Comparison of ENCODE assay signal across 10 cellular contexts in genomic region chr6:56850618-56851017, GRCh38.
DNase-seq lines count a peak whose midpoint lies in the region; ATAC-seq, FAIRE-seq and TF ChIP-seq lines count a peak whose summit lies in the region.
"Had no signal": no experiment of that assay in that cellular context is flagged by ENCODE, and none has a peak within 500 bp of the region (broad histone marks: within the 10 kb centered on the region; RNA-seq: fewer than 3 reads in every experiment).

No MANE protein-coding gene starts in this region.

- H3K27ac ChIP-seq in keratinocyte (ENCODE audit: control insufficient read depth, insufficient read depth, low read length) (no peak overlapping the region), spleen (peak overlapping the region in 6 of 8 donors; percentile 59 to 82 (median 72))
- H3K27ac ChIP-seq: WERI-Rb-1 had no signal

- TF ChIP-seq CTCF in MCF 10A (IDR thresholded peaks at IDR 0.05; ENCODE audit: unreplicated experiment) (no peak), keratinocyte (optimal IDR thresholded peaks at IDR 0.05 in 1 of 3, IDR thresholded peaks at IDR 0.05 in 1 of 3, conservative IDR thresholded peaks at IDR 0.05 in 1 of 3; ENCODE audit: extremely low read depth in 1 of 3, insufficient read depth in 2 of 3, low read length in 3 of 3) (no peak), spleen (IDR thresholded peaks at IDR 0.05 in 8 of 11, conservative IDR thresholded peaks at IDR 0.05 in 3 of 11) (no peak)

- no peak overlapping the region for H2AFZ ChIP-seq in keratinocyte (ENCODE audit: control insufficient read depth, low read length)

- 50 to 74% (median 56%) methylated on average over 4 of the region's 4 CpGs for WGBS in spleen, 5 donors

- no peaks in the 10 kb centered on the region for H3K36me3 ChIP-seq in H7 (replicated peaks; ENCODE audit: control insufficient read depth, insufficient read depth, low read length)
- no peaks in the 10 kb centered on the region for H3K36me3 ChIP-seq in keratinocyte (ENCODE audit: control insufficient read depth in 2 of 2, extremely low read depth in 1 of 2, insufficient read depth in 2 of 2, low read length in 2 of 2)
- H3K36me3 ChIP-seq in spleen, result no peaks in the 10 kb centered on the region
- H3K36me3 ChIP-seq: WERI-Rb-1 had no signal

- H3K36me3 Mint-ChIP-seq in MCF 10A (ENCODE audit: insufficient read depth, unreplicated experiment), result peaks cover 11% of the 10 kb centered on the region

- peak overlapping the region; percentile 56 for H3K27ac Mint-ChIP-seq in MCF 10A (ENCODE audit: low read depth, unreplicated experiment)

- CTCF ChIA-PET in MCF 10A (lab: Yijun Ruan, JAX), result interaction anchor here (0.5 to 10.9 kb wide), 25 partner anchors 9 to 480 kb away, joined by 3 to 208 read pairs (median 6); partner anchors contain the start of gene DST

- H3K4me3 Mint-ChIP-seq in MCF 10A (ENCODE audit: unreplicated experiment), result peak overlapping the region; percentile 81

- no peaks in the 10 kb centered on the region for H3K9me3 ChIP-seq in keratinocyte (ENCODE audit: control insufficient read depth, low read depth, low read length)
- no peaks in the 10 kb centered on the region for H3K9me3 ChIP-seq in spleen

- no peaks in the 10 kb centered on the region for H3K9me3 Mint-ChIP-seq in MCF 10A (ENCODE audit: unreplicated experiment)

- BruUV-seq in MCF 10A (replicated peaks; lab: Mats Ljungman, UMichigan), result no TSS peak

- dilution Hi-C loops in keratinocyte (cut with MboI; ENCODE audit: extremely low pct_ligation_motif_present, low sequenced_read_pairs), result no loop called here

- no peak for ATAC-seq in GM21390 (IDR thresholded peaks at IDR 0.05; ENCODE audit: unreplicated experiment)

- H3K9me1 ChIP-seq in keratinocyte (ENCODE audit: control insufficient read depth, extremely low read depth, insufficient read depth, low read length), result no peaks in the 10 kb centered on the region

- H3K27me3 ChIP-seq in H7 (ENCODE audit: control insufficient read depth, insufficient read depth, low read length), result no peaks in the 10 kb centered on the region
- H3K27me3 ChIP-seq in keratinocyte (ENCODE audit: control insufficient read depth, extremely low read depth, insufficient read depth, low read length), result no peaks in the 10 kb centered on the region
- H3K27me3 ChIP-seq in spleen (replicated peaks in 1 of 7), result peaks cover 0 to 19% (median 0%) of the 10 kb centered on the region in 7 donors

- no peak for FAIRE-seq in keratinocyte (lab: Jason Lieb, UNC)

- no peak for TF ChIP-seq POLR2A in spleen (IDR thresholded peaks at IDR 0.05)

- H3K79me2 ChIP-seq in keratinocyte (ENCODE audit: control insufficient read depth, insufficient read depth, low read length), result no peaks in the 10 kb centered on the region

- peaks cover 35% of the 10 kb centered on the region for H3K4me1 Mint-ChIP-seq in MCF 10A (ENCODE audit: insufficient read depth, unreplicated experiment)

- H3K27me3 Mint-ChIP-seq in MCF 10A (ENCODE audit: insufficient read depth, unreplicated experiment), result no peaks in the 10 kb centered on the region

- H4K20me1 ChIP-seq in keratinocyte (ENCODE audit: control insufficient read depth, extremely low read depth, insufficient read depth, low read length), result no peaks in the 10 kb centered on the region

- H3K4me3 ChIP-seq in H7 (ENCODE audit: insufficient read depth, low read depth, low read length), result peak overlapping the region; percentile 57
- H3K4me3 ChIP-seq in keratinocyte (ENCODE audit: control insufficient read depth in 2 of 3, extremely low read depth in 1 of 3, insufficient read depth in 2 of 3, low read depth in 1 of 3, low read length in 3 of 3), result peak overlapping the region in 2 of 3 experiments; percentile 40 to 59
- peak overlapping the region; percentile 17 to 71 (median 43) for H3K4me3 ChIP-seq in spleen

- DNase-seq in H7 (no peak), MCF 10A (ENCODE audit: unreplicated experiment) (no peak), keratinocyte (ENCODE audit: low read depth, low spot score) (no peak), spleen (no peak), COR-L47 (lab: John Stamatoyannopoulos, UW) (no peak), T-helper 9 cell (no peak)
- DNase-seq in activated CD4-positive, alpha-beta T cell treated with anti-CD3 and anti-CD28 coated beads for 4 hours, result no peak
- DNase-seq: cortex of kidney, WERI-Rb-1 had no signal

- H3K9ac ChIP-seq in keratinocyte (ENCODE audit: control insufficient read depth, extremely low read depth, insufficient read depth, low read length), result no peak overlapping the region

- H3K4me1 ChIP-seq in keratinocyte (ENCODE audit: control insufficient read depth, extremely low read depth, insufficient read depth, low read length), result peaks cover 19% of the 10 kb centered on the region
- peaks cover 0 to 30% (median 20%) of the 10 kb centered on the region in 6 donors for H3K4me1 ChIP-seq in spleen

- POLR2A ChIA-PET in MCF 10A (lab: Yijun Ruan, JAX), result interaction anchor here (0.7 to 4.4 kb wide), 11 partner anchors 8 to 213 kb away, joined by 3 to 30 read pairs (median 6); no protein-coding TSS in a partner anchor

- peak overlapping the region; percentile 66 for H3K4me2 ChIP-seq in keratinocyte (ENCODE audit: control insufficient read depth, extremely low read depth, insufficient read depth, low read depth, low read length)

- intact Hi-C loops in MCF 10A (cut with micrococcal nuclease), result loop anchor here (1.0 to 5.0 kb wide), 4 partner anchors 78 to 478 kb away; partner anchors contain the start of gene DST
- intact Hi-C loops in spleen (cut with DNase I; ENCODE audit: low total_unique reads), result loop anchor here (10.0 kb wide), 1 partner anchor 206 kb away; the partner anchor contains the start of gene DST
